In the genomic region with DNA sequence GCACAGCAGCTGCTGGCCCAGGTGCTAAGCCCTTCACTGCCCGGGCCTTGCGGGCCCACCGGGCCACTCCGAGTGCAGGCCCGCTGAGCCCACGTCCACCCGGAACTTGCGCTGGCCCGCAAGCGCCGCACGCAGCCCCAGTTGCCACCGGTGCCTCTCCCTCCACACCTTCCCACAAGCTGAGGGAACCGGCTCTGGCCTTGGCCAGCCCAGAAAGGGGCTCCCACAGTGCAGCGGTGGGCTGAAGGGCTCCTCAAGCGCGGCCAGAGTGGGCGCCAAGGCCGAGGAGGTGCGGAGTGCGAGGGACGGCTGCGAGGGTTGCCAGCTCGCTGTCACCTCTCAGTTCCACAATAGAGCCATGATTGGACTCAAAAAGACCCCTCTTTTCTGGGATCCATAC, we compare ENCODE assay signal across 13 cellular contexts. TPM values are rescaled to one million over a fixed set of nuclear protein-coding genes. Genes with fewer than 3 reads are reported as not detected.
"Had no signal": no experiment of that assay in that cellular context is flagged by ENCODE, and none has a peak within 500 bp of the region (broad histone marks: within the 10 kb centered on the region; RNA-seq: fewer than 3 reads in every experiment).

No MANE protein-coding gene starts in this region.

RNA-seq across cellular contexts. Expression of a gene that starts 0.5 kb away (rescaled TPM):
- total RNA-seq: stomach, subcutaneous adipose tissue, suprapubic skin, temporal lobe, thoracic aorta, tibial nerve, transverse colon, upper lobe of left lung, upper lobe of right lung, ureter, urinary bladder, uterus, vagina had no signal
- polyA plus RNA-seq: stomach, urinary bladder had no signal
